10 cellular contexts compared by ENCODE assay signal in genomic region chr6:129662406-129662766, GRCh38.
DNase-seq lines count a peak whose midpoint lies in the region; ATAC-seq and TF ChIP-seq lines count a peak whose summit lies in the region.
"Had no signal": no experiment of that assay in that cellular context is flagged by ENCODE, and none has a peak within 500 bp of the region (broad histone marks: within the 10 kb centered on the region; RNA-seq: fewer than 3 reads in every experiment).

No MANE protein-coding gene starts in this region.

- peak; percentile 70 for DNase-seq in GM12865 (ENCODE audit: low read depth)
- DNase-seq in caudate nucleus (lab: John Stamatoyannopoulos, UW), result no peak
- DNase-seq in AG08395 (ENCODE audit: low spot score), result no peak
- no peak for DNase-seq in T1000 (lab: John Stamatoyannopoulos, UW)
- no peak for DNase-seq in pons (ENCODE audit: low spot score)
- DNase-seq: activated CD8-positive, alpha-beta memory T cell treated with anti-CD3 and anti-CD28 coated beads, Interleukin-2, amount 10 ng/mL, durations not matched to agents 7 days and 5 days; NCI-H1092 treated with DMSO at 0.1 percent for 48 hours had no signal

- no peak overlapping the region for H3K4me3 ChIP-seq in GM12865 (ENCODE audit: low read depth, low read length)

- TF ChIP-seq CTCF in GM12865 (IDR thresholded peaks at IDR 0.05; ENCODE audit: insufficient read depth, low read depth, low read length, missing control alignments), result no peak

- peak; percentile 70 for ATAC-seq in GM19438 (IDR thresholded peaks at IDR 0.05; ENCODE audit: low read depth, unreplicated experiment)
- peak; percentile 58 for ATAC-seq in HG02943 (IDR thresholded peaks at IDR 0.05; ENCODE audit: low read depth, unreplicated experiment)
- no peak for ATAC-seq in HG03457 (IDR thresholded peaks at IDR 0.05; ENCODE audit: unreplicated experiment)

- H3K27ac ChIP-seq in caudate nucleus (ENCODE audit: low read depth, low read length), result peak overlapping the region; percentile 2
